16 cellular contexts compared by ENCODE assay signal in the genomic region with DNA sequence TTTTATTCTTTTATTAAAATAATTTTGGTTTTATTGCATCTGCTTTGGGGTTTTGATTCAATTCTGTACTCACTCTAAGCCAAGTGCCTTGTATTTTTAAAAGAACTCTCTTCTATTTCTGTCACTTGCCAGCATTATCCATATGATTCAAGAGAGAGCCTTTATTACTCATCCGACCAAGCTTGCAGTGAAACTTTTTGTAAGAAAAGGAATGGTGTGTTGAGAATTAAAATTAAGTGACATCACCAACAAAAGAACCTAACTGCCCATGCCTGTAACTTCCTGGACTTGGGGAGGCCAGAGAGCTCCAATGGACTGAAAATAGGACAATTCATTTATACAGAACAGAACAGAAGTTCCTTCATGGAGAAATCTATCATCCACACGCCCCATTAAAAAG. TPM values are rescaled to one million over a fixed set of nuclear protein-coding genes. Genes with fewer than 3 reads are reported as not detected.
A peak's percentile ranks its signal among the peaks of the same experiment; 100 is the strongest.
DNase-seq lines count a peak whose midpoint lies in the region; ATAC-seq and TF ChIP-seq lines count a peak whose summit lies in the region.
"Had no signal": no experiment of that assay in that cellular context is flagged by ENCODE, and none has a peak within 500 bp of the region (broad histone marks: within the 10 kb centered on the region; RNA-seq: fewer than 3 reads in every experiment).

No MANE protein-coding gene starts in this region.

- DNase-seq in AG20443 (ENCODE audit: low spot score) (peak; percentile 29), HT1080 (ENCODE audit: low read depth) (peak; percentile 71), astrocyte of the spinal cord (ENCODE audit: low read depth, low spot score) (peak; percentile 70), medulla oblongata (ENCODE audit: extremely low spot score) (peak; percentile 70), tibial artery (no peak), hepatic stellate cell (ENCODE audit: low spot score) (no peak)
- no peak for DNase-seq in CD8-positive, alpha-beta T cell
- DNase-seq: activated CD4-positive, CD25-positive, alpha-beta regulatory T cell; activated gamma-delta T cell; CD4-positive, CD25-positive, alpha-beta regulatory T cell; Karpas-422; NCI-H1930 had no signal

- CTCF ChIA-PET in CD8-positive, alpha-beta T cell (lab: Charles Lee), result no interaction called here

- no peak for ATAC-seq in CD8-positive, alpha-beta T cell
- no peak for ATAC-seq in GM21737 (IDR thresholded peaks at IDR 0.05; ENCODE audit: unreplicated experiment)

- no peaks in the 10 kb centered on the region for H3K36me3 ChIP-seq in CD8-positive, alpha-beta T cell (ENCODE audit: insufficient read depth, low read length)
- H3K36me3 ChIP-seq in tibial artery, result peaks cover 0 to 10% (median 0%) of the 10 kb centered on the region in 3 donors
- H3K36me3 ChIP-seq: esophagus muscularis mucosa, right atrium auricular region had no signal

- no peak overlapping the region for H3K27ac ChIP-seq in CD8-positive, alpha-beta T cell (ENCODE audit: low read depth, low read length)
- no peak overlapping the region for H3K27ac ChIP-seq in tibial artery
- H3K27ac ChIP-seq: esophagus muscularis mucosa, right atrium auricular region, SK-N-MC had no signal

- H3K4me1 Mint-ChIP-seq in CD8-positive, alpha-beta T cell (ENCODE audit: low read depth), result peaks cover 47% of the 10 kb centered on the region

- no peak overlapping the region for H3K27ac Mint-ChIP-seq in CD8-positive, alpha-beta T cell

- no peak overlapping the region for H3K4me3 ChIP-seq in astrocyte of the spinal cord (ENCODE audit: low read depth, low read length)
- H3K4me3 ChIP-seq in CD8-positive, alpha-beta T cell (ENCODE audit: low read depth, low read length), result no peak overlapping the region
- H3K4me3 ChIP-seq in tibial artery, result no peak overlapping the region
- H3K4me3 ChIP-seq: esophagus muscularis mucosa, right atrium auricular region, SK-N-MC had no signal

- POLR2A ChIA-PET in CD8-positive, alpha-beta T cell (lab: Charles Lee), result interaction anchor here (1.2 kb wide), 1 partner anchor 52 kb away, joined by 4 read pairs; a partner anchor contains a TSS

- no peak for TF ChIP-seq CTCF in astrocyte of the spinal cord (IDR thresholded peaks at IDR 0.05; ENCODE audit: low read depth, low read length)
- no peak for TF ChIP-seq CTCF in CD8-positive, alpha-beta T cell (IDR thresholded peaks at IDR 0.05)
- no peak for TF ChIP-seq CTCF in tibial artery (IDR thresholded peaks at IDR 0.05)

- no peak overlapping the region for H3K4me3 Mint-ChIP-seq in CD8-positive, alpha-beta T cell
- H3K4me3 Mint-ChIP-seq: CD4-positive, CD25-positive, alpha-beta regulatory T cell had no signal

- no peaks in the 10 kb centered on the region for H3K27me3 Mint-ChIP-seq in CD8-positive, alpha-beta T cell (ENCODE audit: low read depth)
- H3K27me3 Mint-ChIP-seq: CD4-positive, CD25-positive, alpha-beta regulatory T cell had no signal

- peaks cover 6% of the 10 kb centered on the region for H3K36me3 Mint-ChIP-seq in CD8-positive, alpha-beta T cell

- intact Hi-C loops in CD8-positive, alpha-beta T cell (cut with DNase I, micrococcal nuclease), result loop anchor here (5.0 to 10.0 kb wide), 3 partner anchors 632 to 1855 kb away; a partner anchor contains a TSS
- intact Hi-C loops in tibial artery (cut with DNase I; ENCODE audit: low total_unique reads), result no loop called here

- H3K4me1 ChIP-seq in CD8-positive, alpha-beta T cell (ENCODE audit: insufficient read depth, low read length), result peaks cover 21% of the 10 kb centered on the region
- H3K4me1 ChIP-seq in tibial artery, result no peaks in the 10 kb centered on the region
- H3K4me1 ChIP-seq: esophagus muscularis mucosa, right atrium auricular region had no signal

- in situ Hi-C loops in astrocyte of the spinal cord (cut with HindIII; ENCODE audit: low sequenced_read_pairs), result no loop called here

- no peaks in the 10 kb centered on the region for H3K27me3 ChIP-seq in CD8-positive, alpha-beta T cell (ENCODE audit: insufficient read depth, low read length)
- no peaks in the 10 kb centered on the region for H3K27me3 ChIP-seq in tibial artery
- H3K27me3 ChIP-seq: esophagus muscularis mucosa, right atrium auricular region had no signal

- H3K9me3 Mint-ChIP-seq in CD8-positive, alpha-beta T cell, result no peaks in the 10 kb centered on the region
- H3K9me3 Mint-ChIP-seq: CD4-positive, CD25-positive, alpha-beta regulatory T cell had no signal

- H3K9me3 ChIP-seq in CD8-positive, alpha-beta T cell (ENCODE audit: low read length), result no peaks in the 10 kb centered on the region
- H3K9me3 ChIP-seq in tibial artery, result no peaks in the 10 kb centered on the region
- H3K9me3 ChIP-seq: esophagus muscularis mucosa, right atrium auricular region had no signal

RNA-seq across cellular contexts. Expression of a gene that starts 52.1 kb away (rescaled TPM):
- 13.7 and 14.0 TPM in 2 replicates for total RNA-seq in HT1080 (2014; rRNA removed; shearing (Covaris generic))
- polyA plus RNA-seq in HT1080 (2015; cell fraction: cytosol; rRNA removed), result 11.0 and 15.0 TPM in 2 replicates
- polyA plus RNA-seq in HT1080 (2015; cell fraction: nucleus; rRNA removed), result 25.2 and 27.4 TPM in 2 replicates
- 1 to 10 TPM; 4.6 to 5.3 TPM for total RNA-seq in CD8-positive, alpha-beta T cell

RNA-seq across cellular contexts. Expression of a gene that starts 53.3 kb away (rescaled TPM):
- total RNA-seq in HT1080 (2014; rRNA removed; shearing (Covaris generic)), result 15.1 and 19.3 TPM in 2 replicates
- 24.7 and 27.1 TPM in 2 replicates for polyA plus RNA-seq in HT1080 (2015; cell fraction: cytosol; rRNA removed)
- 19.6 and 26.5 TPM in 2 replicates for polyA plus RNA-seq in HT1080 (2015; cell fraction: nucleus; rRNA removed)
- 10 to 100 TPM in 1 of 2 experiments, 1 to 10 TPM in 1; 9.3 to 14.2 TPM for total RNA-seq in CD8-positive, alpha-beta T cell

Comparison
In these comparisons a context has a peak if more than half of its experiments do, and no peak if none do; other contexts are left out.
1. DNase-seq: peak in AG20443 (single experiment), HT1080 (single experiment), astrocyte of the spinal cord (single experiment) and medulla oblongata (single experiment); none in CD8-positive, alpha-beta T cell (0 of 7), tibial artery (0 of 2) and hepatic stellate cell (single experiment).